27 cellular contexts compared by ENCODE assay signal in the genomic region with DNA sequence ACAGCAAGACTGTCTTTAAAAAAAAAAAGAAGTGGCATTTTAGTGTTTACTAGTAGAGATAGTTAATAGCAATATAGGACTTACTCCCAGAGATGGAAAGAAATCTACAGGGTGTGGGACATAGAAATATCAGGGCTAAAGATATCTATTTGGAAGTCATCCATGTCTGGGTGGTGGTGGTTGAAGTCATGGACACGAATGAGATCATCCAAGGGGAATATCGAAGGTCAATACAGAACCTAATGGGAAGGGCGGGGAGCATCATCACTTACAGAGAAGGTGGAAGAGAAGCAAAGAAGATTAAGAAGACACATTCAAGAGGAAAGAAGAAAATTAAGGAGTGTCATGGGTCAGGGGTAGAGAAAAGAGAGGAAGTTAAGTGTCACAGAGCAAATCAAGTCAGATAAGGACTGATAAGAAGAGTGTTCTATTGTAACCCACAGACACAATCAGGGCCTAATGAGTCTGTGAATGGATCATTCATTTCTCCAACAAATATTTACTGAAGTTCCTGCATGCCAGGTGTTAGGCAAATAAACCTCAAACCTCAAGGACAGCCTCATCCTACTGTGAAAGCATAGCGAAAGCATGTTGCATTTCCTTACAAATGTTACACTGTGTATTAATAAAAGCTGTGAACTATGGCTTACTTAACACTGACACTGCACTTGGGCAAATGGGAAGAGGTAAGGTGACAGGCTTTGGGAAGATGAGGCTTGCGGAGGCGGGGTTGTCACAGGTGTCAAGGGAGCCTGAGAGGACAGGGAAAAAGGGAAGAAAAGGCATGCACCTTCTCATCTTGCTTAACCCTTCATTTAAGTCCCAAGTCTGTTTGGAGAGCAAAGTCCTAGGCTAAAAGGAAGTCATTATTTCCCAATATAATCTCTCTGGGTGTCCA.
DNase-seq lines count a peak whose midpoint lies in the region; ATAC-seq, FAIRE-seq and TF ChIP-seq lines count a peak whose summit lies in the region.
"Had no signal": no experiment of that assay in that cellular context is flagged by ENCODE, and none has a peak within 500 bp of the region (broad histone marks: within the 10 kb centered on the region; RNA-seq: fewer than 3 reads in every experiment).

No MANE protein-coding gene starts in this region.

- in situ Hi-C loops in brain microvascular endothelial cell (cut with HindIII; ENCODE audit: low pct_ligation_motif_present, low sequenced_read_pairs), result no loop called here

- peaks cover 29% of the 10 kb centered on the region for H3K4me1 ChIP-seq in Caco-2
- peaks cover 32% of the 10 kb centered on the region for H3K4me1 ChIP-seq in mucosa of descending colon (ENCODE audit: low read depth)
- H3K4me1 ChIP-seq: ascending aorta, left lung, psoas muscle, tibial artery had no signal

- no TSS peak for BruUV-seq in Caco-2 (replicated peaks; lab: Mats Ljungman, UMichigan)

- no peak for TF ChIP-seq CTCF in Caco-2 (IDR thresholded peaks at IDR 0.05; ENCODE audit: insufficient read depth in 1 of 2, low read depth in 1 of 2, low read length in 1 of 2, severe bottlenecking in 1 of 2, unreplicated experiment in 1 of 2)
- no peak for TF ChIP-seq CTCF in bronchial epithelial cell (IDR thresholded peaks at IDR 0.05; ENCODE audit: insufficient read depth, low read length, severe bottlenecking)
- no peak for TF ChIP-seq CTCF in mucosa of descending colon (IDR thresholded peaks at IDR 0.05)
- no peak for TF ChIP-seq CTCF in brain microvascular endothelial cell (IDR thresholded peaks at IDR 0.05; ENCODE audit: low read depth, low read length, missing control alignments)

- peaks cover 36% of the 10 kb centered on the region for H3K4me1 Mint-ChIP-seq in Caco-2 (ENCODE audit: low read depth, unreplicated experiment)

- CTCF ChIA-PET in Caco-2 (lab: Charles Lee), result interaction anchor here (0.6 kb wide), 1 partner anchor 16 kb away, joined by 7 read pairs; no protein-coding TSS in a partner anchor

- DNase-seq in Caco-2 (no peak), NCI-H146 (lab: John Stamatoyannopoulos, UW) (peak; percentile 37), bronchial epithelial cell (ENCODE audit: low read depth) (peak; percentile 26), mucosa of descending colon (peak; percentile 25 to 51 (median 49)), NCI-H446 treated with DMSO at 0.1 percent for 48 hours (lab: John Stamatoyannopoulos, UW) (no peak), brain microvascular endothelial cell (no peak)
- DNase-seq: activated CD4-positive, alpha-beta T cell treated with anti-CD3 and anti-CD28 coated beads for 1 hour; activated naive CD4-positive, alpha-beta T cell treated with anti-CD3 and anti-CD28 coated beads, Interleukin-2, amount 50 U/mL, for 16 hours; activated T-cell treated with anti-CD3 and anti-CD28 coated beads, Interleukin-2, amount 50 U/mL, for 48 hours; CD4-positive, alpha-beta memory T cell; cerebellar nuclear complex; effector CD8-positive, alpha-beta T cell; glutamatergic neuron; HCEC 1CT; left lung; midbrain; NCI-H1694 treated with DMSO at 0.1 percent for 48 hours; NCI-H226; psoas muscle; stimulated activated CD4-positive, alpha-beta T cell treated with anti-CD3 and anti-CD28 coated beads, Interleukin-2, amount 100 ng/mL, for 24 hours; stimulated activated naive CD4-positive, alpha-beta T cell; T1000; tibial artery had no signal

- H3K27me3 Mint-ChIP-seq in Caco-2 (ENCODE audit: insufficient read depth, unreplicated experiment), result no peaks in the 10 kb centered on the region
- H3K27me3 Mint-ChIP-seq: CD4-positive, alpha-beta memory T cell had no signal

- H3K36me3 ChIP-seq in Caco-2 (ENCODE audit: control insufficient read depth, insufficient read depth, low read length) (no peaks in the 10 kb centered on the region), bronchial epithelial cell (ENCODE audit: control insufficient read depth, insufficient read depth, low read length) (no peaks in the 10 kb centered on the region), mucosa of descending colon (ENCODE audit: low read depth) (no peaks in the 10 kb centered on the region), brain microvascular endothelial cell (replicated peaks) (no peaks in the 10 kb centered on the region)
- H3K36me3 ChIP-seq: ascending aorta, left lung, neural progenitor cell, tibial artery had no signal

- H3K4me3 ChIP-seq in Caco-2 (ENCODE audit: low read depth, low read length), result no peak overlapping the region
- no peak overlapping the region for H3K4me3 ChIP-seq in bronchial epithelial cell (ENCODE audit: low read depth, low read length)
- H3K4me3 ChIP-seq in mucosa of descending colon, result no peak overlapping the region
- no peak overlapping the region for H3K4me3 ChIP-seq in brain microvascular endothelial cell (ENCODE audit: low read depth, low read length)
- H3K4me3 ChIP-seq: ascending aorta, left lung, neural progenitor cell, psoas muscle, tibial artery had no signal

- H3K27me3 ChIP-seq in Caco-2 (replicated peaks; ENCODE audit: control insufficient read depth, insufficient read depth, low read length), result no peaks in the 10 kb centered on the region
- H3K27me3 ChIP-seq in bronchial epithelial cell (ENCODE audit: control insufficient read depth, insufficient read depth, low read length), result no peaks in the 10 kb centered on the region
- H3K27me3 ChIP-seq in brain microvascular endothelial cell (replicated peaks), result no peaks in the 10 kb centered on the region
- H3K27me3 ChIP-seq: ascending aorta, left lung, neural progenitor cell, tibial artery had no signal

- FAIRE-seq in bronchial epithelial cell (lab: Jason Lieb, UNC), result no peak

- peak; percentile 62 for ATAC-seq in mucosa of descending colon
- ATAC-seq in GM21447 (IDR thresholded peaks at IDR 0.05; ENCODE audit: unreplicated experiment), result no peak
- no peak for ATAC-seq in HG03159 (IDR thresholded peaks at IDR 0.05; ENCODE audit: unreplicated experiment)
- ATAC-seq: left lung, psoas muscle had no signal

- H3K9me3 ChIP-seq in Caco-2 (no peaks in the 10 kb centered on the region), mucosa of descending colon (no peaks in the 10 kb centered on the region)
- H3K9me3 ChIP-seq: ascending aorta, left lung, psoas muscle, tibial artery had no signal

- no peak overlapping the region for H3K27ac Mint-ChIP-seq in Caco-2 (ENCODE audit: unreplicated experiment)
- H3K27ac Mint-ChIP-seq: neural progenitor cell had no signal

- H3K4me3 Mint-ChIP-seq in Caco-2 (ENCODE audit: unreplicated experiment), result peak overlapping the region; percentile 2
- H3K4me3 Mint-ChIP-seq: CD4-positive, alpha-beta memory T cell; neural progenitor cell had no signal

- no peaks in the 10 kb centered on the region for H3K36me3 Mint-ChIP-seq in Caco-2 (ENCODE audit: insufficient read depth, unreplicated experiment)

- POLR2A ChIA-PET in Caco-2 (lab: Charles Lee), result no interaction called here

- intact Hi-C loops in Caco-2 (cut with micrococcal nuclease; ENCODE audit: unreplicated experiment), result no loop called here
- intact Hi-C loops in mucosa of descending colon (cut with DNase I, micrococcal nuclease), result no loop called here

- no peaks in the 10 kb centered on the region for H3K9me3 Mint-ChIP-seq in Caco-2 (ENCODE audit: unreplicated experiment)
- H3K9me3 Mint-ChIP-seq: CD4-positive, alpha-beta memory T cell; neural progenitor cell had no signal

- H3K27ac ChIP-seq in brain microvascular endothelial cell, result no peak overlapping the region
- H3K27ac ChIP-seq: ascending aorta, left lung, neural progenitor cell, psoas muscle, tibial artery had no signal

Comparison
In these comparisons a context has a peak if more than half of its experiments do, and no peak if none do; other contexts are left out.
1. DNase-seq: peak in NCI-H146 (single experiment), bronchial epithelial cell (single experiment) and mucosa of descending colon (3 of 3); none in Caco-2 (0 of 2), NCI-H446 treated with DMSO at 0.1 percent for 48 hours (single experiment) and brain microvascular endothelial cell (single experiment).